9 cellular contexts compared by ENCODE assay signal in genomic region chr13:38415233-38415632, GRCh38.
DNase-seq lines count a peak whose midpoint lies in the region; ATAC-seq and TF ChIP-seq lines count a peak whose summit lies in the region.
"Had no signal": no experiment of that assay in that cellular context is flagged by ENCODE, and none has a peak within 500 bp of the region (broad histone marks: within the 10 kb centered on the region; RNA-seq: fewer than 3 reads in every experiment).

No MANE protein-coding gene starts in this region.

- H3K9ac ChIP-seq in H9 (ENCODE audit: extremely low read depth, insufficient read length, low read length), result no peak overlapping the region

- no peak overlapping the region for H4K91ac ChIP-seq in H9 (ENCODE audit: insufficient read length, low read depth, low read length)

- H3K4me1 ChIP-seq in H9 (ENCODE audit: insufficient read depth, low read length), result peaks cover 3% of the 10 kb centered on the region; the same call in 1 of the 2 replicates

- no CpG with 5 or more reads among the region's 5 CpGs for WGBS in H9 (ENCODE audit: extremely low coverage, insufficient read length, low lambda C conversion rate)

- H2BK15ac ChIP-seq in H9 (ENCODE audit: low read depth, low read length), result no peak overlapping the region; the same call in 1 of the 2 replicates

- no peak overlapping the region for H3K23ac ChIP-seq in H9 (ENCODE audit: insufficient read length, low read depth, low read length)

- no peaks in the 10 kb centered on the region for H3K27me3 Mint-ChIP-seq in H9 (ENCODE audit: low read depth)
- peaks cover 0 to 3% (median 0%) of the 10 kb centered on the region in 5 donors for H3K27me3 Mint-ChIP-seq in naive thymus-derived CD8-positive, alpha-beta T cell

- DNase-seq in H9 (no peak), M059J (ENCODE audit: low read depth) (peak; percentile 21), activated gamma-delta T cell treated with Interleukin-2 at 50 U/mL for 16 hours (no peak), kidney glomerular epithelial cell (lab: John Stamatoyannopoulos, UW) (no peak), NCI-H1105 treated with DMSO at 0.1 percent for 48 hours (lab: John Stamatoyannopoulos, UW) (no peak)
- peak in 3 of 10 donors; percentile 1 to 25 (median 13) for DNase-seq in naive thymus-derived CD8-positive, alpha-beta T cell
- DNase-seq: amniotic stem cell had no signal

- H3K4me2 ChIP-seq in H9 (ENCODE audit: insufficient read depth, insufficient read length, low read length), result no peak overlapping the region

- H3K4me3 Mint-ChIP-seq in H9, result no peak overlapping the region
- H3K4me3 Mint-ChIP-seq in naive thymus-derived CD8-positive, alpha-beta T cell, result peak overlapping the region in 8 of 10 donors; percentile 7 to 73 (median 47)
- H3K4me3 Mint-ChIP-seq: neural crest cell had no signal

- H2AK5ac ChIP-seq in H9 (ENCODE audit: insufficient read length, low read length), result no peak overlapping the region

- H3K9me3 ChIP-seq in H9 (ENCODE audit: control insufficient read depth, low read depth, low read length), result no peaks in the 10 kb centered on the region

- no peaks in the 10 kb centered on the region for H3K27me3 ChIP-seq in H9 (ENCODE audit: insufficient read depth, low read length)

- no peak overlapping the region for H2BK5ac ChIP-seq in H9 (ENCODE audit: insufficient read length, low read length)

- H3K56ac ChIP-seq in H9 (ENCODE audit: insufficient read length, low read depth, low read length), result no peak overlapping the region

- no peak overlapping the region for H3K18ac ChIP-seq in H9 (ENCODE audit: insufficient read length, low read depth, low read length)

- H3K14ac ChIP-seq in H9 (ENCODE audit: insufficient read depth, low read length), result no peak overlapping the region; the same call in 1 of the 2 replicates

- no peaks in the 10 kb centered on the region for H3K23me2 ChIP-seq in H9 (ENCODE audit: insufficient read length, low read depth, low read length, poor library complexity, severe bottlenecking)

- no peak overlapping the region for H2BK120ac ChIP-seq in H9 (ENCODE audit: low read depth, low read length, poor library complexity, severe bottlenecking)

- H3K4me1 Mint-ChIP-seq in H9, result no peaks in the 10 kb centered on the region
- peaks cover 2 to 9% (median 5%) of the 10 kb centered on the region in 4 donors for H3K4me1 Mint-ChIP-seq in naive thymus-derived CD8-positive, alpha-beta T cell
- H3K4me1 Mint-ChIP-seq: neural crest cell had no signal

- POLR2A ChIA-PET in naive thymus-derived CD8-positive, alpha-beta T cell (lab: Charles Lee), result no interaction called here

- H4K20me1 ChIP-seq in H9 (ENCODE audit: control insufficient read depth, insufficient read depth, insufficient read length), result no peaks in the 10 kb centered on the region

- no peaks in the 10 kb centered on the region for H3K79me1 ChIP-seq in H9 (ENCODE audit: insufficient read depth, low read depth, low read length, poor library complexity, severe bottlenecking)

- ATAC-seq in GM18907 (IDR thresholded peaks at IDR 0.05; ENCODE audit: unreplicated experiment), result peak; percentile 99
- peak; percentile 72 to 86 for ATAC-seq in naive thymus-derived CD8-positive, alpha-beta T cell

- TF ChIP-seq CTCF in H9 (conservative IDR thresholded peaks at IDR 0.05), result no peak

- H3K4ac ChIP-seq in H9 (ENCODE audit: low read depth, low read length), result no peak overlapping the region

- H4K5ac ChIP-seq in H9 (ENCODE audit: insufficient read length, low read depth, low read length), result no peak overlapping the region

- no peak overlapping the region for H3T11ph ChIP-seq in H9 (ENCODE audit: low read length)

- H2BK20ac ChIP-seq in H9 (ENCODE audit: low read depth, low read length, poor library complexity, severe bottlenecking), result no peak overlapping the region

- no peak overlapping the region for H4K8ac ChIP-seq in H9 (replicated peaks; ENCODE audit: insufficient read length, low read depth, low read length)

- H3K27ac Mint-ChIP-seq in H9, result no peak overlapping the region; a peak in 1 of 7 replicates
- peak overlapping the region in 5 of 10 donors; percentile 28 to 87 (median 63) for H3K27ac Mint-ChIP-seq in naive thymus-derived CD8-positive, alpha-beta T cell

- H3K9me3 Mint-ChIP-seq in H9, result peaks cover 1 to 4% of the 10 kb centered on the region in 2 experiments; a peak in 3 of 5 replicates
- peaks cover 0 to 4% (median 0%) of the 10 kb centered on the region in 9 donors for H3K9me3 Mint-ChIP-seq in naive thymus-derived CD8-positive, alpha-beta T cell

- H2BK12ac ChIP-seq in H9 (ENCODE audit: insufficient read length, low read depth, low read length), result peak overlapping the region; percentile 73

- peaks cover 0 to 5% (median 0%) of the 10 kb centered on the region in 3 experiments; a peak in 1 of 7 replicates for H3K36me3 Mint-ChIP-seq in H9 (ENCODE audit: insufficient read depth in 1 of 3, low read depth in 3 of 3)
- H3K36me3 Mint-ChIP-seq in naive thymus-derived CD8-positive, alpha-beta T cell, result peaks cover 0 to 4% (median 0%) of the 10 kb centered on the region in 3 donors

- no peaks in the 10 kb centered on the region for H3K79me2 ChIP-seq in H9 (ENCODE audit: insufficient read depth, low read length)

- peak overlapping the region; percentile 82 for H2AFZ ChIP-seq in H9 (ENCODE audit: low read length)

- H3K27ac ChIP-seq in H9 (ENCODE audit: insufficient read length, low read depth, low read length), result no peak overlapping the region

Comparison
In these comparisons a context has a peak if more than half of its experiments do, and no peak if none do; other contexts are left out.
1. H3K4me3 Mint-ChIP-seq: peak in naive thymus-derived CD8-positive, alpha-beta T cell (8 of 10); none in H9 (0 of 2).